In the genomic region with DNA sequence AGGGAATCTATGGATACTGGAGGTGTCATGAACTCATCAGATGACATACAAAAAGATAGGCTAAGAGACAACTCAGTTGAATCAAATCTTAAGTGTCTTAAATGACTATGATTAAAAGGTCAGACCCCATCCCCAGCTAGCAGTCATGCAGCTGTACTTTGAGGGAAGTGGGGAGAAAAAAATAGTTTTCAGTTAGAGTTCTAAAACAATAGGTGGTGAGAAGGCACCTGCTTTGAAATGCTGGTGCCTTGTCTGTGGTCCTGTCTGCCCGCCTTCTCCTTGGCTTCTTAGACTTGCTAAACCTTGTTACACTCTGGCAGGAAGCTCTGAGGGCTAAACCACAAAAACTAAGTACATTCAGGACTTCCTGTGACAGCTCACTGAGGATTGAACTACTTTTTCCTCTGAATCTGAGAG, we compare ENCODE assay signal across 9 cellular contexts. TPM values are rescaled to one million over a fixed set of nuclear protein-coding genes. Genes with fewer than 3 reads are reported as not detected.
A peak's percentile ranks its signal among the peaks of the same experiment; 100 is the strongest.
DNase-seq lines count a peak whose midpoint lies in the region; ATAC-seq, FAIRE-seq and TF ChIP-seq lines count a peak whose summit lies in the region.
"Had no signal": no experiment of that assay in that cellular context is flagged by ENCODE, and none has a peak within 500 bp of the region (broad histone marks: within the 10 kb centered on the region; RNA-seq: fewer than 3 reads in every experiment).

No MANE protein-coding gene starts in this region.

- H3K9me3 Mint-ChIP-seq in activated CD4-positive, alpha-beta T cell treated with anti-CD3 and anti-CD28 coated beads, Interleukin-2, amount 10 ng/mL, durations not matched to agents 24 days and 14 days = peaks cover 4% of the 10 kb centered on the region

- H4K20me1 ChIP-seq in BLaER1 = no peaks in the 10 kb centered on the region
- no peaks in the 10 kb centered on the region for H4K20me1 ChIP-seq in keratinocyte (ENCODE audit: control insufficient read depth, extremely low read depth, insufficient read depth, low read length)

- H3K27ac ChIP-seq in BLaER1 = peak overlapping the region; percentile 65
- no peak overlapping the region for H3K27ac ChIP-seq in keratinocyte (ENCODE audit: control insufficient read depth, insufficient read depth, low read length)
- H3K27ac ChIP-seq in gastroesophageal sphincter = no peak overlapping the region

- H3K9me3 ChIP-seq in BLaER1 = peaks cover 30% of the 10 kb centered on the region
- peaks cover 2% of the 10 kb centered on the region for H3K9me3 ChIP-seq in keratinocyte (ENCODE audit: control insufficient read depth, low read depth, low read length)
- peaks cover 0 to 9% (median 0%) of the 10 kb centered on the region in 3 donors for H3K9me3 ChIP-seq in gastroesophageal sphincter

- FAIRE-seq in keratinocyte (lab: Jason Lieb, UNC) = peak; percentile 26

- TF ChIP-seq CTCF in keratinocyte (optimal IDR thresholded peaks at IDR 0.05 in 1 of 3, IDR thresholded peaks at IDR 0.05 in 1 of 3, conservative IDR thresholded peaks at IDR 0.05 in 1 of 3; ENCODE audit: extremely low read depth in 1 of 3, insufficient read depth in 2 of 3, low read length in 3 of 3) = no peak
- no peak for TF ChIP-seq CTCF in gastroesophageal sphincter (IDR thresholded peaks at IDR 0.05)

- peak overlapping the region; percentile 46; the same call in 1 of the 2 replicates for H3K9ac ChIP-seq in BLaER1
- H3K9ac ChIP-seq in keratinocyte (ENCODE audit: control insufficient read depth, extremely low read depth, insufficient read depth, low read length) = no peak overlapping the region

- peak overlapping the region; percentile 99 for H3K27ac Mint-ChIP-seq in activated CD4-positive, alpha-beta T cell treated with anti-CD3 and anti-CD28 coated beads, Interleukin-2, amount 10 ng/mL, durations not matched to agents 24 days and 14 days

- peak overlapping the region; percentile 89 for H3K4me2 ChIP-seq in BLaER1
- H3K4me2 ChIP-seq in keratinocyte (ENCODE audit: control insufficient read depth, extremely low read depth, insufficient read depth, low read depth, low read length) = no peak overlapping the region

- dilution Hi-C loops in keratinocyte (cut with MboI; ENCODE audit: extremely low pct_ligation_motif_present, low sequenced_read_pairs) = no loop called here

- intact Hi-C loops in activated CD4-positive, alpha-beta T cell treated with anti-CD3 and anti-CD28 coated beads, Interleukin-2, amount 10 ng/mL, durations not matched to agents 24 days and 14 days (cut with micrococcal nuclease) = loop anchor here (1.0 to 2.0 kb wide), 9 partner anchors 11 to 291 kb away; partner anchors contain the start of genes CD2 and TTF2

- H3K27me3 ChIP-seq in BLaER1 = no peaks in the 10 kb centered on the region
- no peaks in the 10 kb centered on the region for H3K27me3 ChIP-seq in keratinocyte (ENCODE audit: control insufficient read depth, extremely low read depth, insufficient read depth, low read length)
- H3K27me3 ChIP-seq in gastroesophageal sphincter = no peaks in the 10 kb centered on the region

- H3K4me1 Mint-ChIP-seq in activated CD4-positive, alpha-beta T cell treated with anti-CD3 and anti-CD28 coated beads, Interleukin-2, amount 10 ng/mL, durations not matched to agents 24 days and 14 days = peaks cover 83% of the 10 kb centered on the region

- H3K4me3 Mint-ChIP-seq in activated CD4-positive, alpha-beta T cell treated with anti-CD3 and anti-CD28 coated beads, Interleukin-2, amount 10 ng/mL, durations not matched to agents 24 days and 14 days = peak overlapping the region; percentile 98

- no peaks in the 10 kb centered on the region for H3K9me1 ChIP-seq in keratinocyte (ENCODE audit: control insufficient read depth, extremely low read depth, insufficient read depth, low read length)

- ATAC-seq in GM19438 (IDR thresholded peaks at IDR 0.05; ENCODE audit: low read depth, unreplicated experiment) = peak; percentile 88
- peak; percentile 68 for ATAC-seq in HG03520 (IDR thresholded peaks at IDR 0.05; ENCODE audit: unreplicated experiment)
- no peak for ATAC-seq in gastroesophageal sphincter

- H3K79me2 ChIP-seq in keratinocyte (ENCODE audit: control insufficient read depth, insufficient read depth, low read length) = no peaks in the 10 kb centered on the region

- H3K36me3 ChIP-seq in BLaER1 (no peaks in the 10 kb centered on the region; the same call in 1 of the 2 replicates), keratinocyte (ENCODE audit: control insufficient read depth in 2 of 2, extremely low read depth in 1 of 2, insufficient read depth in 2 of 2, low read length in 2 of 2) (no peaks in the 10 kb centered on the region), gastroesophageal sphincter (no peaks in the 10 kb centered on the region)

- TF ChIP-seq EP300 in gastroesophageal sphincter (IDR thresholded peaks at IDR 0.05) = no peak

- no peaks in the 10 kb centered on the region for H3K27me3 Mint-ChIP-seq in activated CD4-positive, alpha-beta T cell treated with anti-CD3 and anti-CD28 coated beads, Interleukin-2, amount 10 ng/mL, durations not matched to agents 24 days and 14 days

- no peak overlapping the region for H2AFZ ChIP-seq in keratinocyte (ENCODE audit: control insufficient read depth, low read length)

- H3K36me3 Mint-ChIP-seq in activated CD4-positive, alpha-beta T cell treated with anti-CD3 and anti-CD28 coated beads, Interleukin-2, amount 10 ng/mL, durations not matched to agents 24 days and 14 days (ENCODE audit: low read depth) = peaks cover 79% of the 10 kb centered on the region

- DNase-seq in activated CD4-positive, alpha-beta T cell treated with anti-CD3 and anti-CD28 coated beads, Interleukin-2, amount 10 ng/mL, durations not matched to agents 24 days and 14 days = peak; percentile 93
- DNase-seq in keratinocyte (ENCODE audit: low read depth, low spot score) (peak; percentile 5), T1000 (lab: John Stamatoyannopoulos, UW) (no peak), iPS-NIHi7 (ENCODE audit: extremely low spot score) (no peak)

- H3K4me1 ChIP-seq in BLaER1 (peaks cover 48% of the 10 kb centered on the region), keratinocyte (ENCODE audit: control insufficient read depth, extremely low read depth, insufficient read depth, low read length) (peaks cover 6% of the 10 kb centered on the region), gastroesophageal sphincter (no peaks in the 10 kb centered on the region)

- no peak for TF ChIP-seq POLR2A in gastroesophageal sphincter (IDR thresholded peaks at IDR 0.05)

- H3K4me3 ChIP-seq in BLaER1 = peak overlapping the region; percentile 36; the same call in 1 of the 2 replicates
- H3K4me3 ChIP-seq in keratinocyte (ENCODE audit: control insufficient read depth in 2 of 3, extremely low read depth in 1 of 3, insufficient read depth in 2 of 3, low read depth in 1 of 3, low read length in 3 of 3) = no peak overlapping the region
- H3K4me3 ChIP-seq in gastroesophageal sphincter = no peak overlapping the region

- WGBS in gastroesophageal sphincter (ENCODE audit: low coverage in 1 of 2), 2 donors = 73 to 100% methylated on average over 1 of the region's 1 CpG

RNA-seq across cellular contexts. Expression of gene CD2, which starts 15.3 kb away (rescaled TPM):
- 500 and 501 TPM in 2 replicates for total RNA-seq in activated CD4-positive, alpha-beta T cell treated with anti-CD3 and anti-CD28 coated beads, Interleukin-2, amount 10 ng/mL, durations not matched to agents 24 days and 14 days
- polyA plus RNA-seq in keratinocyte = not detected in 3 replicates
- not detected for polyA plus RNA-seq in keratinocyte (2011; ENCODE audit: low read depth)
- not detected in 2 replicates for polyA plus RNA-seq in keratinocyte (2011; cell fraction: cytosol; rRNA removed)
- not detected in 2 replicates for polyA plus RNA-seq in keratinocyte (2011; cell fraction: nucleus; rRNA removed)
- not detected in 2 replicates for polyA plus RNA-seq in keratinocyte (2012; ENCODE audit: low replicate concordance)
- not detected in 3 replicates for polyA minus RNA-seq in keratinocyte
- not detected for polyA minus RNA-seq in keratinocyte (2011; cell fraction: cytosol; rRNA and poly(A)+ RNA removed)
- not detected in 2 replicates for polyA minus RNA-seq in keratinocyte (2011; cell fraction: nucleus; rRNA and poly(A)+ RNA removed)
- 1 to 10 TPM in 3 of 4 donors, not detected in 1; 1.1 to 1.8 (median 1.2) TPM for total RNA-seq in gastroesophageal sphincter
- total RNA-seq: dermis microvascular lymphatic vessel endothelial cell had no signal

Comparison
In these comparisons a context has a peak if more than half of its experiments do, and no peak if none do; other contexts are left out.
1. DNase-seq: peak in activated CD4-positive, alpha-beta T cell treated with anti-CD3 and anti-CD28 coated beads, Interleukin-2, amount 10 ng/mL, durations not matched to agents 24 days and 14 days (single experiment) and keratinocyte (single experiment); none in T1000 (single experiment) and iPS-NIHi7 (single experiment).
2. RNA of gene CD2, which starts 15.3 kb away (total RNA-seq): 500 to 501 TPM in activated CD4-positive, alpha-beta T cell treated with anti-CD3 and anti-CD28 coated beads, Interleukin-2, amount 10 ng/mL, durations not matched to agents 24 days and 14 days; 1.1 to 1.8 TPM in gastroesophageal sphincter; every median in the first group is over 100 times any median in the second.